Comparison of ENCODE assay signal across 1 cellular context in genomic region chr16:50326835-50327465, GRCh38.
TF ChIP-seq lines count a peak whose summit lies in the region.

No MANE protein-coding gene starts in this region.

TF ChIP-seq in HepG2, 621 proteins besides CTCF, POLR2A, EP300 and RAD21 (continued from another document):
- peak; percentile 19; the same call in 1 of the 2 replicates for TF ChIP-seq USF2 (IDR thresholded peaks at IDR 0.05; ENCODE audit: low read depth, low read length)
- TF ChIP-seq USF2 (CRISPR knock-in tag; IDR thresholded peaks at IDR 0.05; ENCODE audit: borderline replicate concordance) = no peak
- TF ChIP-seq ZNF740 (CRISPR knock-in tag; IDR thresholded peaks at IDR 0.05) = no peak
- no peak for TF ChIP-seq SRF (IDR thresholded peaks at IDR 0.05; ENCODE audit: low read depth, low read length)
- no peak for TF ChIP-seq PRDM4 (CRISPR knock-in tag; IDR thresholded peaks at IDR 0.05; ENCODE audit: borderline replicate concordance)
- TF ChIP-seq GATAD1 (CRISPR knock-in tag; IDR thresholded peaks at IDR 0.05) = no peak
- 0 out of 2 replicates have a peak, but pooled peaks have one; percentile 60 for TF ChIP-seq ZNF296 (CRISPR knock-in tag; conservative IDR thresholded peaks at IDR 0.05)
- TF ChIP-seq XRCC5 (optimal IDR thresholded peaks at IDR 0.05; ENCODE audit: low read length) = peak; percentile 45
- TF ChIP-seq ARID2 (CRISPR knock-in tag; IDR thresholded peaks at IDR 0.05; ENCODE audit: borderline replicate concordance) = no peak
- no peak for TF ChIP-seq ZKSCAN5 (CRISPR knock-in tag; IDR thresholded peaks at IDR 0.05)
- TF ChIP-seq ZBTB20 (CRISPR knock-in tag; IDR thresholded peaks at IDR 0.05; ENCODE audit: borderline replicate concordance, low read depth) = no peak
- TF ChIP-seq RCOR2 (CRISPR knock-in tag; IDR thresholded peaks at IDR 0.05) = no peak
- TF ChIP-seq ZNF138 (CRISPR knock-in tag; IDR thresholded peaks at IDR 0.05; ENCODE audit: low read depth) = no peak
- TF ChIP-seq NFE2L1 (CRISPR knock-in tag; IDR thresholded peaks at IDR 0.05; ENCODE audit: borderline replicate concordance) = no peak
- no peak for TF ChIP-seq ZFP36 (IDR thresholded peaks at IDR 0.05; ENCODE audit: borderline replicate concordance, low read depth, low read length, partially characterized antibody)
- TF ChIP-seq KLF16 (CRISPR knock-in tag; IDR thresholded peaks at IDR 0.05) = no peak
- no peak for TF ChIP-seq KLF15 (CRISPR knock-in tag; IDR thresholded peaks at IDR 0.05; ENCODE audit: borderline replicate concordance)
- TF ChIP-seq ZNF274 (CRISPR knock-in tag; IDR thresholded peaks at IDR 0.05) = no peak
- TF ChIP-seq MAF1 (CRISPR knock-in tag; IDR thresholded peaks at IDR 0.05; ENCODE audit: borderline replicate concordance) = no peak
- no peak for TF ChIP-seq ZNF136 (CRISPR knock-in tag; IDR thresholded peaks at IDR 0.05; ENCODE audit: low read depth)
- no peak for TF ChIP-seq HHEX (CRISPR knock-in tag; IDR thresholded peaks at IDR 0.05)
- peak; percentile 67 for TF ChIP-seq STAG1 (CRISPR knock-in tag; IDR thresholded peaks at IDR 0.05)
- no peak for TF ChIP-seq EED (CRISPR knock-in tag; IDR thresholded peaks at IDR 0.05)
